In the genomic region with DNA sequence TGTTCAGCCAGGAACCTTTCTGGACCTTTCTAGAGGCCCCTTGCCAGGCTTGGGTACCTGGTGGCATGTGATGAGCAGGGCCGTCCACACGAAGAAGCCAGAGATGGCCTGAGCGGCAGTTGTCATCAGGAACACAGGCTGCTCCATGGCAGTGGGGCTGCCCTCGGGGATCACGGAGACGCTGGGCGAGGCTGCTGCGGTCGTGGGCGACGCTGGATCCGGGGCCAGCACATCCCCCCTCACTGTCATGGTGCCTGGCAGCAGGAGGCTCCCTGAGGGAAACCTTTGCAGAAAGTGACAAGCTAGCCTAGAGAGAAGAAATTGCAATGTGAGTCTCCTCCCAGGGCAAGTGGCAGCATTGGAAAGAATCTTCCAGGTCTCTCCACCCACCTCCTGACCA, we compare ENCODE assay signal across 12 cellular contexts. TPM values are rescaled to one million over a fixed set of nuclear protein-coding genes. Genes with fewer than 3 reads are reported as not detected.
DNase-seq lines count a peak whose midpoint lies in the region; ATAC-seq and TF ChIP-seq lines count a peak whose summit lies in the region.
"Had no signal": no experiment of that assay in that cellular context is flagged by ENCODE, and none has a peak within 500 bp of the region (broad histone marks: within the 10 kb centered on the region; RNA-seq: fewer than 3 reads in every experiment).

No MANE protein-coding gene starts in this region.

- no peak for TF ChIP-seq POLR2A in esophagus muscularis mucosa (IDR thresholded peaks at IDR 0.05; ENCODE audit: low read depth)
- no peak for TF ChIP-seq POLR2A in stomach (IDR thresholded peaks at IDR 0.05)

- intact Hi-C loops in esophagus muscularis mucosa (cut with DNase I) (no loop called here), stomach (cut with DNase I; ENCODE audit: low total_unique reads) (no loop called here)

- CTCF ChIA-PET in RWPE1 (lab: Yijun Ruan, JAX), result no interaction called here

- DNase-seq in RWPE1 (ENCODE audit: low spot score), result no peak
- no peak for DNase-seq in esophagus muscularis mucosa (ENCODE audit: extremely low spot score)
- no peak for DNase-seq in stomach
- DNase-seq in HCEC 1CT, result no peak
- DNase-seq: CD8-positive, alpha-beta T cell; NCI-H1105 treated with DMSO at 0.1 percent for 48 hours; NCI-H187; NCI-H82 had no signal

- TF ChIP-seq CTCF in RWPE1 (conservative IDR thresholded peaks at IDR 0.05; ENCODE audit: low read depth) (no peak), esophagus muscularis mucosa (IDR thresholded peaks at IDR 0.05) (no peak), stomach (IDR thresholded peaks at IDR 0.05) (no peak)

- H3K4me1 ChIP-seq in BLaER1 treated with 17β-estradiol and CSF1 and Interleukin-3, amounts not matched to agents 10 nM and 100 nM, result peaks cover 40 to 98% (median 87%) of the 10 kb centered on the region in 10 experiments
- peaks cover 46 to 80% (median 57%) of the 10 kb centered on the region in 4 donors for H3K4me1 ChIP-seq in esophagus muscularis mucosa
- H3K4me1 ChIP-seq in stomach, result peaks cover 16 to 66% (median 53%) of the 10 kb centered on the region in 4 donors

- H3K36me3 ChIP-seq in BLaER1 treated with 17β-estradiol and CSF1 and Interleukin-3, amounts not matched to agents 10 nM and 100 nM, result peaks cover 5 to 68% (median 34%) of the 10 kb centered on the region in 11 experiments; a peak in 21 of 22 replicates
- H3K36me3 ChIP-seq in esophagus muscularis mucosa, result peaks cover 15 to 50% (median 45%) of the 10 kb centered on the region in 4 donors
- peaks cover 31 to 49% (median 48%) of the 10 kb centered on the region in 4 donors for H3K36me3 ChIP-seq in stomach

- H3K4me3 ChIP-seq in BLaER1 treated with 17β-estradiol and CSF1 and Interleukin-3, amounts not matched to agents 10 nM and 100 nM, result no peak overlapping the region
- H3K4me3 ChIP-seq in esophagus muscularis mucosa, result no peak overlapping the region
- no peak overlapping the region for H3K4me3 ChIP-seq in stomach

- peak overlapping the region in 1 of 11 experiments; percentile 47; a peak in 1 of 22 replicates for H3K27ac ChIP-seq in BLaER1 treated with 17β-estradiol and CSF1 and Interleukin-3, amounts not matched to agents 10 nM and 100 nM
- H3K27ac ChIP-seq in RWPE1 (peak overlapping the region; percentile 64), esophagus muscularis mucosa (replicated peaks in 1 of 4) (peak overlapping the region; percentile 48 to 71 (median 65)), stomach (peak overlapping the region in 3 of 5 donors; percentile 58 to 79 (median 69))

- TF ChIP-seq EP300 in esophagus muscularis mucosa (IDR thresholded peaks at IDR 0.05), result no peak
- TF ChIP-seq EP300 in stomach (IDR thresholded peaks at IDR 0.05), result no peak

- POLR2A ChIA-PET in RWPE1 (lab: Yijun Ruan, JAX; ENCODE audit: low non-redundant PET), result no interaction called here

- peak overlapping the region in 2 of 11 experiments; percentile 32 to 45; a peak in 1 of 22 replicates for H3K9ac ChIP-seq in BLaER1 treated with 17β-estradiol and CSF1 and Interleukin-3, amounts not matched to agents 10 nM and 100 nM

- WGBS in esophagus muscularis mucosa, result no CpG with 5 or more reads among the region's 12 CpGs
- WGBS in stomach, 5 donors, result 90 to 100% (median 96%) methylated on average over 4 to 12 of the region's 12 CpGs

- H3K4me2 ChIP-seq in BLaER1 treated with 17β-estradiol and CSF1 and Interleukin-3, amounts not matched to agents 10 nM and 100 nM, result peak overlapping the region in 9 of 11 experiments; percentile 57 to 83 (median 76); a peak in 18 of 22 replicates

- H3K9me3 ChIP-seq in BLaER1 treated with 17β-estradiol and CSF1 and Interleukin-3, amounts not matched to agents 10 nM and 100 nM (replicated peaks in 1 of 11), result peaks cover 9 to 17% (median 12%) of the 10 kb centered on the region in 11 experiments; a peak in 21 of 22 replicates
- H3K9me3 ChIP-seq in esophagus muscularis mucosa (no peaks in the 10 kb centered on the region), stomach (no peaks in the 10 kb centered on the region)

- ATAC-seq in GM21515 (IDR thresholded peaks at IDR 0.05; ENCODE audit: unreplicated experiment), result no peak
- ATAC-seq in GM21619 (IDR thresholded peaks at IDR 0.05; ENCODE audit: unreplicated experiment), result no peak
- no peak for ATAC-seq in HG02763 (IDR thresholded peaks at IDR 0.05; ENCODE audit: unreplicated experiment)
- ATAC-seq: CD8-positive, alpha-beta T cell had no signal

- H3K27me3 ChIP-seq in BLaER1 treated with 17β-estradiol and CSF1 and Interleukin-3, amounts not matched to agents 10 nM and 100 nM, result no peaks in the 10 kb centered on the region
- H3K27me3 ChIP-seq in esophagus muscularis mucosa, result no peaks in the 10 kb centered on the region
- no peaks in the 10 kb centered on the region for H3K27me3 ChIP-seq in stomach

- H4K20me1 ChIP-seq in BLaER1 treated with 17β-estradiol and CSF1 and Interleukin-3, amounts not matched to agents 10 nM and 100 nM, result peaks cover 55 to 92% (median 73%) of the 10 kb centered on the region in 11 experiments; a peak in 21 of 22 replicates

RNA-seq across cellular contexts. Expression of a gene that starts 25.1 kb away (rescaled TPM):
- 100 to 1,000 TPM in 1 of 4 donors, 10 to 100 TPM in 3; 39.4 to 108 (median 75.3) TPM for total RNA-seq in esophagus muscularis mucosa
- total RNA-seq in stomach, result 100 to 1,000 TPM in 1 of 5 donors, 10 to 100 TPM in 4; 27.0 to 110 (median 75.9) TPM
- polyA plus RNA-seq in stomach, result 10 to 100 TPM in 2 of 3 donors, 1 to 10 TPM in 1; 10.0 to 13.8 (median 10.8) TPM

RNA-seq across cellular contexts. Expression of a gene that starts 45.9 kb away (rescaled TPM):
- 100 to 1,000 TPM in 1 of 4 donors, 10 to 100 TPM in 3; 26.2 to 182 (median 54.3) TPM for total RNA-seq in esophagus muscularis mucosa
- 100 to 1,000 TPM in 2 of 5 donors, 10 to 100 TPM in 1, 1 to 10 TPM in 1, under 1 TPM in 1; 0.58 to 130 (median 58.9) TPM for total RNA-seq in stomach
- 10 to 100 TPM; 16.0 to 65.7 (median 35.7) TPM for polyA plus RNA-seq in stomach
